In genomic region chr1:96362623-96363022, GRCh38 we compare ENCODE assay signal across 9 cellular contexts.
DNase-seq lines count a peak whose midpoint lies in the region; ATAC-seq, FAIRE-seq and TF ChIP-seq lines count a peak whose summit lies in the region.
"Had no signal": no experiment of that assay in that cellular context is flagged by ENCODE, and none has a peak within 500 bp of the region (broad histone marks: within the 10 kb centered on the region; RNA-seq: fewer than 3 reads in every experiment).

No MANE protein-coding gene starts in this region.

- H3K4me2 ChIP-seq in GM23248 (ENCODE audit: unreplicated experiment) = peak overlapping the region; percentile 40
- no peak overlapping the region for H3K4me2 ChIP-seq in endothelial cell of umbilical vein (ENCODE audit: insufficient read depth, low read length)

- no peak overlapping the region for H3K4me3 Mint-ChIP-seq in progenitor cell of endocrine pancreas (ENCODE audit: low read depth)

- CTCF ChIA-PET in endothelial cell of umbilical vein (lab: Charles Lee) = interaction anchor here (0.8 to 1.3 kb wide), 2 partner anchors 16 to 126 kb away, joined by 5 read pairs; no protein-coding TSS in a partner anchor

- no peaks in the 10 kb centered on the region for H3K36me3 ChIP-seq in GM23248 (ENCODE audit: low read depth)
- H3K36me3 ChIP-seq in endothelial cell of umbilical vein (ENCODE audit: control insufficient read depth in 2 of 2, extremely low read depth in 1 of 2, insufficient read depth in 2 of 2, low read length in 2 of 2) = no peaks in the 10 kb centered on the region
- H3K36me3 ChIP-seq: cardiac muscle cell had no signal

- peak; percentile 94 for FAIRE-seq in endothelial cell of umbilical vein (lab: Jason Lieb, UNC)

- no peak overlapping the region for H3K9ac ChIP-seq in GM23248
- H3K9ac ChIP-seq in endothelial cell of umbilical vein (replicated peaks; ENCODE audit: extremely low read depth, insufficient read depth, low read length) = no peak overlapping the region

- peak overlapping the region; percentile 64 for H3K27ac ChIP-seq in GM23248
- H3K27ac ChIP-seq in endothelial cell of umbilical vein (ENCODE audit: insufficient read depth, low read depth, low read length) = peak overlapping the region; percentile 53
- H3K27ac ChIP-seq: cardiac muscle cell had no signal

- no peaks in the 10 kb centered on the region for H4K20me1 ChIP-seq in GM23248 (ENCODE audit: insufficient read depth)
- no peaks in the 10 kb centered on the region for H4K20me1 ChIP-seq in endothelial cell of umbilical vein (replicated peaks; ENCODE audit: control insufficient read depth, extremely low read depth, insufficient read depth, low read length)

- dilution Hi-C loops in endothelial cell of umbilical vein (cut with MboI; ENCODE audit: extremely low pct_ligation_motif_present, low sequenced_read_pairs) = no loop called here

- no peaks in the 10 kb centered on the region for H3K36me3 Mint-ChIP-seq in progenitor cell of endocrine pancreas (ENCODE audit: insufficient read depth)

- H3K27me3 ChIP-seq in GM23248 (replicated peaks; ENCODE audit: insufficient read depth) (no peaks in the 10 kb centered on the region), endothelial cell of umbilical vein (ENCODE audit: control insufficient read depth in 2 of 2, insufficient read depth in 2 of 2, low read length in 2 of 2) (no peaks in the 10 kb centered on the region)
- H3K27me3 ChIP-seq: cardiac muscle cell had no signal

- H3K9me1 ChIP-seq in endothelial cell of umbilical vein (replicated peaks; ENCODE audit: control insufficient read depth, extremely low read depth, insufficient read depth, low read length) = no peaks in the 10 kb centered on the region

- no peaks in the 10 kb centered on the region for H3K27me3 Mint-ChIP-seq in progenitor cell of endocrine pancreas

- no peak overlapping the region for H3K27ac Mint-ChIP-seq in progenitor cell of endocrine pancreas

- H3K79me2 ChIP-seq in GM23248 (ENCODE audit: insufficient read depth) (no peaks in the 10 kb centered on the region), endothelial cell of umbilical vein (ENCODE audit: control insufficient read depth, insufficient read depth, low read length) (no peaks in the 10 kb centered on the region)

- no TSS peak for BruUV-seq in endothelial cell of umbilical vein (replicated peaks; lab: Mats Ljungman, UMichigan)

- DNase-seq in AG09319 (ENCODE audit: extremely low read depth, low read depth) = peak; percentile 81
- peak; percentile 97 for DNase-seq in GM23248
- DNase-seq in NB4 (ENCODE audit: low read depth) = peak; percentile 93
- DNase-seq in endothelial cell of umbilical vein (ENCODE audit: low read depth, low spot score) = peak; percentile 84
- no peak for DNase-seq in progenitor cell of endocrine pancreas (ENCODE audit: low spot score, unreplicated experiment)
- DNase-seq in stimulated activated CD4-positive, alpha-beta T cell treated with anti-CD3 and anti-CD28 coated beads, Interleukin-2, amount 100 ng/mL, for 24 hours = no peak

- ATAC-seq in HG02870 (IDR thresholded peaks at IDR 0.05; ENCODE audit: unreplicated experiment) = no peak
- no peak for ATAC-seq in GM21825 (IDR thresholded peaks at IDR 0.05; ENCODE audit: unreplicated experiment)

- H3K4me1 Mint-ChIP-seq in progenitor cell of endocrine pancreas (ENCODE audit: low read depth) = peaks cover 3% of the 10 kb centered on the region

- H3K9me2 ChIP-seq in GM23248 (ENCODE audit: insufficient read depth) = no peaks in the 10 kb centered on the region

- H2AFZ ChIP-seq in GM23248 (no peak overlapping the region), endothelial cell of umbilical vein (ENCODE audit: low read depth, low read length) (no peak overlapping the region)

- H3K4me3 ChIP-seq in GM23248 = no peak overlapping the region
- H3K4me3 ChIP-seq in NB4 (ENCODE audit: low read depth, low read length) = no peak overlapping the region
- H3K4me3 ChIP-seq in endothelial cell of umbilical vein (replicated peaks in 1 of 3; ENCODE audit: insufficient read depth in 1 of 3, low read depth in 1 of 3, low read length in 3 of 3) = no peak overlapping the region
- H3K4me3 ChIP-seq: cardiac muscle cell had no signal

- H3K4me1 ChIP-seq in GM23248 (ENCODE audit: insufficient read depth) (peaks cover 72% of the 10 kb centered on the region), endothelial cell of umbilical vein (ENCODE audit: control insufficient read depth, extremely low read depth, insufficient read depth, low read length) (peaks cover 39% of the 10 kb centered on the region)

- no peak for TF ChIP-seq CTCF in AG09319 (IDR thresholded peaks at IDR 0.05; ENCODE audit: low read depth, low read length)
- TF ChIP-seq CTCF in NB4 (IDR thresholded peaks at IDR 0.05; ENCODE audit: low read depth, low read length) = no peak
- no peak for TF ChIP-seq CTCF in endothelial cell of umbilical vein (IDR thresholded peaks at IDR 0.05; ENCODE audit: extremely low read depth in 1 of 2, insufficient read depth in 1 of 2, low read depth in 1 of 2, low read length in 2 of 2)
- TF ChIP-seq CTCF in progenitor cell of endocrine pancreas (IDR thresholded peaks at IDR 0.05; ENCODE audit: unreplicated experiment) = no peak

- H3F3A ChIP-seq in GM23248 (ENCODE audit: insufficient read depth) = peaks cover 61% of the 10 kb centered on the region

- TF ChIP-seq POLR2A in NB4 (IDR thresholded peaks at IDR 0.05; ENCODE audit: extremely low read depth, insufficient read length) = no peak
- TF ChIP-seq POLR2A in endothelial cell of umbilical vein (IDR thresholded peaks at IDR 0.05; ENCODE audit: low read depth, low read length) = no peak

- intact Hi-C loops in endothelial cell of umbilical vein (cut with micrococcal nuclease) = loop anchor here (1.0 to 2.0 kb wide), 2 partner anchors 9 to 26 kb away; no protein-coding TSS in a partner anchor

- POLR2A ChIA-PET in endothelial cell of umbilical vein (lab: Charles Lee) = no interaction called here

- no peaks in the 10 kb centered on the region for H3K9me3 Mint-ChIP-seq in progenitor cell of endocrine pancreas (ENCODE audit: low read depth)

- H3K9me3 ChIP-seq in GM23248 (ENCODE audit: low read depth) = no peaks in the 10 kb centered on the region
- no peaks in the 10 kb centered on the region for H3K9me3 ChIP-seq in endothelial cell of umbilical vein (replicated peaks; ENCODE audit: control insufficient read depth, insufficient read depth, low read length)

- in situ Hi-C loops in GM23248 (cut with MboI) = no loop called here

TF ChIP-seq in endothelial cell of umbilical vein, 7 proteins besides CTCF, POLR2A, EP300 and RAD21:
- TF ChIP-seq MYC (IDR thresholded peaks at IDR 0.05; ENCODE audit: low read depth, low read length) (no peak), GATA2 (IDR thresholded peaks at IDR 0.05; ENCODE audit: insufficient read depth, insufficient read length, low read depth, low read length) (peak; percentile 68), POLR2AphosphoS5 (IDR thresholded peaks at IDR 0.05; ENCODE audit: insufficient read depth, low read depth, low read length) (peak; percentile 89), JUN (IDR thresholded peaks at IDR 0.05; ENCODE audit: borderline replicate concordance, insufficient read depth, insufficient read length, low read depth) (peak; percentile 99), FOS (IDR thresholded peaks at IDR 0.05; ENCODE audit: borderline replicate concordance, insufficient read depth, low read length) (peak; percentile 100), EZH2 (IDR thresholded peaks at IDR 0.05; ENCODE audit: borderline replicate concordance, low read depth, low read length, severe bottlenecking) (no peak), MAX (IDR thresholded peaks at IDR 0.05; ENCODE audit: insufficient read depth, insufficient read length) (no peak)

Comparison
In these comparisons a context has a peak if more than half of its experiments do, and no peak if none do; other contexts are left out.
1. DNase-seq: peak in AG09319 (single experiment), GM23248 (single experiment), NB4 (single experiment) and endothelial cell of umbilical vein (single experiment); none in progenitor cell of endocrine pancreas (single experiment) and stimulated activated CD4-positive, alpha-beta T cell treated with anti-CD3 and anti-CD28 coated beads, Interleukin-2, amount 100 ng/mL, for 24 hours (0 of 2).